Comparison of ENCODE assay signal across 8 cellular contexts in the genomic region with DNA sequence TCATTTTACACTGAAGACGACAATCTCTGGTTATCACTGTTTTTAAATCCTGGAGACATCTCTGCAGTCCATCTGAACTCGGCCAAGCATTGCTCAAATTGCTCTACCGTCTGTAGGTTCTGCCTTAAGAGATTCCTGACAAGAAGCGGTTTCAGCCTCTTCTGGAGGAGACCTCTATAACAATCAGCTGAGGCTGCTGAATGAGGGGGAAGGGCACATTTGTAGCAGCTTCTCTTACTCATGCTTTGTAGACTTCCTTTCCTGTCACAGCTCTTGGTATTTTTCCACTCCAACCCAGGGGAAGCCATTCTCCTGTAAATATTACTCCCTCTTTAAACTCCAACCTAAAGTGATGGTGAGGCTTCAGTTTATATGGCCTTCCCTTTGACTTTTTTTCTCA. TPM values are rescaled to one million over a fixed set of nuclear protein-coding genes. Genes with fewer than 3 reads are reported as not detected.
DNase-seq lines count a peak whose midpoint lies in the region; ATAC-seq and TF ChIP-seq lines count a peak whose summit lies in the region.

No MANE protein-coding gene starts in this region.

- H3K9me3 ChIP-seq in Peyer's patch (no peaks in the 10 kb centered on the region), endocrine pancreas (ENCODE audit: control insufficient read depth, low read length) (no peaks in the 10 kb centered on the region)

- TF ChIP-seq CTCF in Peyer's patch (IDR thresholded peaks at IDR 0.05) (no peak), neural crest cell (conservative IDR thresholded peaks at IDR 0.05) (no peak)

- peak overlapping the region; percentile 79 for H3K27ac Mint-ChIP-seq in activated T-cell treated with anti-CD3 and anti-CD28 coated beads, Interleukin-2, amount 50 U/mL, for 72 hours
- no peak overlapping the region for H3K27ac Mint-ChIP-seq in neural crest cell (ENCODE audit: unreplicated experiment)
- peak overlapping the region in 1 of 6 donors; percentile 7 for H3K27ac Mint-ChIP-seq in immature natural killer cell

- no peaks in the 10 kb centered on the region for H3K36me3 Mint-ChIP-seq in activated T-cell treated with anti-CD3 and anti-CD28 coated beads, Interleukin-2, amount 50 U/mL, for 72 hours (ENCODE audit: insufficient read depth in 2 of 2)
- H3K36me3 Mint-ChIP-seq in neural crest cell (ENCODE audit: low read depth), result peaks cover 8% of the 10 kb centered on the region
- no peaks in the 10 kb centered on the region for H3K36me3 Mint-ChIP-seq in immature natural killer cell

- ATAC-seq in activated T-cell treated with anti-CD3 and anti-CD28 coated beads, Interleukin-2, amount 50 U/mL, for 72 hours (replicated peaks in 1 of 2), result no peak

- H3K4me3 ChIP-seq in Peyer's patch (peak overlapping the region in 1 of 4 donors; percentile 22), endocrine pancreas (ENCODE audit: control insufficient read depth, insufficient read depth, low read length) (peak overlapping the region; percentile 43)

- no peak for DNase-seq in activated T-cell treated with anti-CD3 and anti-CD28 coated beads, Interleukin-2, amount 50 U/mL, for 72 hours
- DNase-seq in activated T-cell treated with anti-CD3 and anti-CD28 coated beads for 4 hours (no peak), Peyer's patch (no peak), neural crest cell (ENCODE audit: low read depth, low spot score) (no peak), SK-N-DZ (ENCODE audit: low spot score) (no peak), immature natural killer cell (no peak), NCI-H748 treated with DMSO at 0.1 percent for 48 hours (lab: John Stamatoyannopoulos, UW) (no peak)

- H3K27me3 ChIP-seq in Peyer's patch (no peaks in the 10 kb centered on the region), endocrine pancreas (ENCODE audit: control insufficient read depth, insufficient read depth, low read length) (no peaks in the 10 kb centered on the region)

- peak overlapping the region; percentile 34 to 60 for H3K4me3 Mint-ChIP-seq in activated T-cell treated with anti-CD3 and anti-CD28 coated beads, Interleukin-2, amount 50 U/mL, for 72 hours
- H3K4me3 Mint-ChIP-seq in neural crest cell (peak overlapping the region; percentile 75), immature natural killer cell (no peak overlapping the region)

- H3K9ac ChIP-seq in endocrine pancreas (ENCODE audit: control insufficient read depth, insufficient read depth, low read length), result no peak overlapping the region

- TF ChIP-seq POLR2A in Peyer's patch (IDR thresholded peaks at IDR 0.05), result no peak

- no peaks in the 10 kb centered on the region for H3K36me3 ChIP-seq in Peyer's patch
- H3K36me3 ChIP-seq in endocrine pancreas (ENCODE audit: control insufficient read depth, insufficient read depth, low read length), result no peaks in the 10 kb centered on the region

- H3K4me1 ChIP-seq in Peyer's patch (peaks cover 0 to 28% (median 3%) of the 10 kb centered on the region in 4 donors), endocrine pancreas (ENCODE audit: control insufficient read depth, insufficient read depth, low read length) (peaks cover 16% of the 10 kb centered on the region)

- H3K27ac ChIP-seq in Peyer's patch, result peak overlapping the region in 3 of 4 donors; percentile 33 to 72 (median 72)

- peaks cover 41% of the 10 kb centered on the region for H3K4me1 Mint-ChIP-seq in activated T-cell treated with anti-CD3 and anti-CD28 coated beads, Interleukin-2, amount 50 U/mL, for 72 hours (ENCODE audit: low read depth)
- H3K4me1 Mint-ChIP-seq in neural crest cell (peaks cover 39% of the 10 kb centered on the region), immature natural killer cell (peaks cover 21 to 25% of the 10 kb centered on the region in 2 donors)

- H3K27me3 Mint-ChIP-seq in activated T-cell treated with anti-CD3 and anti-CD28 coated beads, Interleukin-2, amount 50 U/mL, for 72 hours (ENCODE audit: low read depth), result peaks cover 10% of the 10 kb centered on the region
- H3K27me3 Mint-ChIP-seq in neural crest cell (ENCODE audit: low read depth) (peaks cover 5% of the 10 kb centered on the region), immature natural killer cell (ENCODE audit: low read depth in 3 of 3) (peaks cover 2 to 15% (median 8%) of the 10 kb centered on the region in 3 donors)

- no peaks in the 10 kb centered on the region for H3K9me3 Mint-ChIP-seq in activated T-cell treated with anti-CD3 and anti-CD28 coated beads, Interleukin-2, amount 50 U/mL, for 72 hours
- peaks cover 2% of the 10 kb centered on the region for H3K9me3 Mint-ChIP-seq in neural crest cell
- H3K9me3 Mint-ChIP-seq in immature natural killer cell, result no peaks in the 10 kb centered on the region

RNA-seq across cellular contexts. Expression of a gene that starts 3.0 kb away (rescaled TPM):
- 10 to 100 TPM in 1 of 2 donors, 1 to 10 TPM in 1; 8.5 to 12.1 TPM for total RNA-seq in activated T-cell treated with anti-CD3 and anti-CD28 coated beads, Interleukin-2, amount 50 U/mL, for 72 hours
- 100 to 1,000 TPM in 1 of 4 donors, 10 to 100 TPM in 3; 13.2 to 125 (median 67.6) TPM for total RNA-seq in Peyer's patch
- total RNA-seq in neural crest cell, result 19.1 and 22.2 TPM in 2 replicates
- polyA plus RNA-seq in SK-N-DZ (2014; cell fraction: cytosol; rRNA removed), result 20.7 and 22.2 TPM in 2 replicates
- 14.2 and 20.2 TPM in 2 replicates for polyA plus RNA-seq in SK-N-DZ (2014; cell fraction: nucleus; rRNA removed)
- 1 to 10 TPM in 2 of 3 donors, under 1 TPM in 1; 0.41 to 2.0 (median 1.8) TPM for polyA plus RNA-seq in immature natural killer cell

RNA-seq across cellular contexts. Expression of a gene that starts 22.6 kb away (rescaled TPM):
- total RNA-seq in activated T-cell treated with anti-CD3 and anti-CD28 coated beads, Interleukin-2, amount 50 U/mL, for 72 hours, result 10 to 100 TPM; 19.7 to 30.4 TPM
- total RNA-seq in Peyer's patch (10 to 100 TPM; 25.6 to 45.7 (median 28.1) TPM), neural crest cell (19.9 and 23.0 TPM in 2 replicates)
- polyA plus RNA-seq in SK-N-DZ (2014; cell fraction: cytosol; rRNA removed), result 37.4 and 45.8 TPM in 2 replicates
- 45.1 and 55.3 TPM in 2 replicates for polyA plus RNA-seq in SK-N-DZ (2014; cell fraction: nucleus; rRNA removed)
- 10 to 100 TPM; 28.8 to 41.9 (median 37.3) TPM for polyA plus RNA-seq in immature natural killer cell

RNA-seq across cellular contexts. Expression of a gene that starts 51.8 kb away (rescaled TPM):
- total RNA-seq in activated T-cell treated with anti-CD3 and anti-CD28 coated beads, Interleukin-2, amount 50 U/mL, for 72 hours, result 10 to 100 TPM; 65.7 to 71.3 TPM
- total RNA-seq in Peyer's patch (10 to 100 TPM; 57.4 to 75.5 (median 63.3) TPM), neural crest cell (103 and 112 TPM in 2 replicates)
- 33.7 and 37.7 TPM in 2 replicates for polyA plus RNA-seq in SK-N-DZ (2014; cell fraction: cytosol; rRNA removed)
- 23.7 and 26.7 TPM in 2 replicates for polyA plus RNA-seq in SK-N-DZ (2014; cell fraction: nucleus; rRNA removed)
- polyA plus RNA-seq in immature natural killer cell, result 100 to 1,000 TPM in 2 of 3 donors, 10 to 100 TPM in 1; 75.0 to 118 (median 104) TPM

Comparison
In these comparisons a context has a peak if more than half of its experiments do, and no peak if none do; other contexts are left out.
1. H3K4me3 Mint-ChIP-seq: peak in activated T-cell treated with anti-CD3 and anti-CD28 coated beads, Interleukin-2, amount 50 U/mL, for 72 hours (2 of 2) and neural crest cell (single experiment); none in immature natural killer cell (0 of 5).